Comparison of ENCODE assay signal across 12 cellular contexts in genomic region chr14:75281691-75282000, GRCh38. TPM values are rescaled to one million over a fixed set of nuclear protein-coding genes. Genes with fewer than 3 reads are reported as not detected.
A peak's percentile ranks its signal among the peaks of the same experiment; 100 is the strongest.
DNase-seq lines count a peak whose midpoint lies in the region; ATAC-seq and TF ChIP-seq lines count a peak whose summit lies in the region.
"Had no signal": no experiment of that assay in that cellular context is flagged by ENCODE, and none has a peak within 500 bp of the region (broad histone marks: within the 10 kb centered on the region; RNA-seq: fewer than 3 reads in every experiment).

No MANE protein-coding gene starts in this region.

- no peak for TF ChIP-seq CTCF in Caco-2 (IDR thresholded peaks at IDR 0.05; ENCODE audit: insufficient read depth in 1 of 2, low read depth in 1 of 2, low read length in 1 of 2, severe bottlenecking in 1 of 2, unreplicated experiment in 1 of 2)
- no peak for TF ChIP-seq CTCF in psoas muscle (IDR thresholded peaks at IDR 0.05)
- TF ChIP-seq CTCF in GM20000 (IDR thresholded peaks at IDR 0.05; ENCODE audit: extremely low read depth, missing control alignments) = no peak

- no peaks in the 10 kb centered on the region for H3K27me3 Mint-ChIP-seq in Caco-2 (ENCODE audit: insufficient read depth, unreplicated experiment)
- H3K27me3 Mint-ChIP-seq in activated T-helper 2 cell treated with anti-CD3 and anti-CD28 coated beads, Interferon-gamma antibody, Interleukin-2, Interleukin-4, amounts not matched to agents 10 μg/mL and 5 μg/mL and 100 μg/mL, durations not matched to agents 14 hours and 24 hours and 36 hours (ENCODE audit: low read depth) = peaks cover 41% of the 10 kb centered on the region

- intact Hi-C loops in Caco-2 (cut with micrococcal nuclease; ENCODE audit: unreplicated experiment) (no loop called here), psoas muscle (cut with DNase I) (no loop called here), sciatic nerve (cut with DNase I) (no loop called here)
- intact Hi-C loops in activated T-helper 2 cell treated with anti-CD3 and anti-CD28 coated beads, Interferon-gamma antibody, Interleukin-2, Interleukin-4, amounts not matched to agents 10 μg/mL and 5 μg/mL and 100 μg/mL, durations not matched to agents 14 hours and 24 hours and 36 hours (cut with micrococcal nuclease) = no loop called here

- H3K9me3 Mint-ChIP-seq in Caco-2 (ENCODE audit: unreplicated experiment) = no peaks in the 10 kb centered on the region
- no peaks in the 10 kb centered on the region for H3K9me3 Mint-ChIP-seq in activated T-helper 2 cell treated with anti-CD3 and anti-CD28 coated beads, Interferon-gamma antibody, Interleukin-2, Interleukin-4, amounts not matched to agents 10 μg/mL and 5 μg/mL and 100 μg/mL, durations not matched to agents 14 hours and 24 hours and 36 hours

- peaks cover 21% of the 10 kb centered on the region for H3K4me1 Mint-ChIP-seq in Caco-2 (ENCODE audit: low read depth, unreplicated experiment)
- peaks cover 24% of the 10 kb centered on the region for H3K4me1 Mint-ChIP-seq in activated T-helper 2 cell treated with anti-CD3 and anti-CD28 coated beads, Interferon-gamma antibody, Interleukin-2, Interleukin-4, amounts not matched to agents 10 μg/mL and 5 μg/mL and 100 μg/mL, durations not matched to agents 14 hours and 24 hours and 36 hours (ENCODE audit: low read depth)

- H3K4me3 ChIP-seq in Caco-2 (ENCODE audit: low read depth, low read length) (peak overlapping the region; percentile 24; the same call in 1 of the 2 replicates), iPS-20b (ENCODE audit: low read length) (peak overlapping the region; percentile 81; the same call in 1 of the 2 replicates), psoas muscle (peak overlapping the region; percentile 83)
- H3K4me3 ChIP-seq: prostate gland had no signal

- no TSS peak for BruUV-seq in Caco-2 (replicated peaks; lab: Mats Ljungman, UMichigan)

- CTCF ChIA-PET in Caco-2 (lab: Charles Lee) = no interaction called here

- peaks cover 72% of the 10 kb centered on the region for H3K36me3 Mint-ChIP-seq in Caco-2 (ENCODE audit: insufficient read depth, unreplicated experiment)
- H3K36me3 Mint-ChIP-seq in activated T-helper 2 cell treated with anti-CD3 and anti-CD28 coated beads, Interferon-gamma antibody, Interleukin-2, Interleukin-4, amounts not matched to agents 10 μg/mL and 5 μg/mL and 100 μg/mL, durations not matched to agents 14 hours and 24 hours and 36 hours (ENCODE audit: low read depth) = peaks cover 41% of the 10 kb centered on the region

- H3K27ac Mint-ChIP-seq in Caco-2 (ENCODE audit: unreplicated experiment) = peak overlapping the region; percentile 99
- H3K27ac Mint-ChIP-seq in activated T-helper 2 cell treated with anti-CD3 and anti-CD28 coated beads, Interferon-gamma antibody, Interleukin-2, Interleukin-4, amounts not matched to agents 10 μg/mL and 5 μg/mL and 100 μg/mL, durations not matched to agents 14 hours and 24 hours and 36 hours = no peak overlapping the region

- 93 to 95% (median 93%) methylated on average over 1 of the region's 1 CpG for whole genome bisulfite sequencing in psoas muscle, 3 donors

- H3K4me1 ChIP-seq in Caco-2 (peaks cover 35% of the 10 kb centered on the region), iPS-20b (ENCODE audit: insufficient read depth, low read length) (peaks cover 13% of the 10 kb centered on the region), psoas muscle (peaks cover 35% of the 10 kb centered on the region)

- H3K36me3 ChIP-seq in Caco-2 (ENCODE audit: control insufficient read depth, insufficient read depth, low read length) = peaks cover 12% of the 10 kb centered on the region
- peaks cover 23% of the 10 kb centered on the region for H3K36me3 ChIP-seq in iPS-20b (ENCODE audit: insufficient read depth, low read depth, low read length)
- H3K36me3 ChIP-seq in psoas muscle (ENCODE audit: insufficient read depth in 1 of 2, low read depth in 1 of 2) = peaks cover 3 to 25% of the 10 kb centered on the region in 2 donors
- H3K36me3 ChIP-seq: prostate gland had no signal

- no peaks in the 10 kb centered on the region for H3K27me3 ChIP-seq in Caco-2 (replicated peaks; ENCODE audit: control insufficient read depth, insufficient read depth, low read length)
- peaks cover 40% of the 10 kb centered on the region for H3K27me3 ChIP-seq in iPS-20b (ENCODE audit: insufficient read depth, low read length)
- no peaks in the 10 kb centered on the region for H3K27me3 ChIP-seq in psoas muscle (ENCODE audit: insufficient read depth in 3 of 3, low read length in 2 of 3)

- POLR2A ChIA-PET in Caco-2 (lab: Charles Lee) = interaction anchor here (0.6 to 5.4 kb wide), 2 partner anchors 13 to 100 kb away, joined by 3 to 99 read pairs; no protein-coding TSS in a partner anchor

- DNase-seq in Caco-2 = no peak
- no peak for DNase-seq in activated T-helper 2 cell treated with anti-CD3 and anti-CD28 coated beads, Interferon-gamma antibody, Interleukin-2, Interleukin-4, amounts not matched to agents 10 μg/mL and 5 μg/mL and 100 μg/mL, durations not matched to agents 14 hours and 24 hours and 36 hours (ENCODE audit: low spot score)
- DNase-seq in psoas muscle = no peak
- DNase-seq in sciatic nerve (ENCODE audit: low spot score) = no peak
- DNase-seq in D341Med (ENCODE audit: low spot score) = no peak
- no peak for DNase-seq in GM20000 (ENCODE audit: low spot score)
- DNase-seq: activated CD4-positive, alpha-beta T cell treated with anti-CD3 and anti-CD28 coated beads, Interleukin-2, amount 50 U/mL, for 4 hours; DMS 273 treated with DMSO at 0.1 percent for 48 hours had no signal

- peak overlapping the region; percentile 89 for H3K4me3 Mint-ChIP-seq in Caco-2 (ENCODE audit: unreplicated experiment)
- H3K4me3 Mint-ChIP-seq in activated T-helper 2 cell treated with anti-CD3 and anti-CD28 coated beads, Interferon-gamma antibody, Interleukin-2, Interleukin-4, amounts not matched to agents 10 μg/mL and 5 μg/mL and 100 μg/mL, durations not matched to agents 14 hours and 24 hours and 36 hours (ENCODE audit: low read depth) = peak overlapping the region; percentile 67

- H3K27ac ChIP-seq in iPS-20b (ENCODE audit: low read length) (no peak overlapping the region), psoas muscle (peak overlapping the region; percentile 98)
- H3K27ac ChIP-seq: KMS-11, prostate gland had no signal

- no peak overlapping the region for H3K9ac ChIP-seq in iPS-20b (ENCODE audit: low read depth, low read length)
- H3K9ac ChIP-seq: KMS-11 had no signal

- H3K9me3 ChIP-seq in Caco-2 (no peaks in the 10 kb centered on the region), iPS-20b (ENCODE audit: insufficient read depth, low read depth, low read length) (no peaks in the 10 kb centered on the region), psoas muscle (no peaks in the 10 kb centered on the region)
- H3K9me3 ChIP-seq: prostate gland had no signal

- ATAC-seq in psoas muscle (no peak), sciatic nerve (no peak), HG03045 (IDR thresholded peaks at IDR 0.05; ENCODE audit: unreplicated experiment) (no peak)

RNA-seq across cellular contexts. Expression of gene FOS, which starts 3.0 kb away (rescaled TPM):
- total RNA-seq in Caco-2 (2022) (72.7 and 73.7 TPM in 2 replicates), psoas muscle (100 to 1,000 TPM in 2 of 4 donors, 10 to 100 TPM in 2; 20.7 to 279 (median 95.1) TPM), sciatic nerve (209 TPM)
- 24.7 and 27.8 TPM in 2 replicates for total RNA-seq in activated T-helper 2 cell treated with anti-CD3 and anti-CD28 coated beads, Interferon-gamma antibody, Interleukin-2, Interleukin-4, amounts not matched to agents 10 μg/mL and 5 μg/mL and 100 μg/mL, durations not matched to agents 14 hours and 24 hours and 36 hours
- 10 to 100 TPM; 15.5 to 51.0 (median 33.8) TPM for polyA plus RNA-seq in psoas muscle

Comparison
In these comparisons a context has a peak if more than half of its experiments do, and no peak if none do; other contexts are left out.
1. H3K4me3 ChIP-seq: peak in every context shown above with its lines; median percentile 83 in psoas muscle; 81 in iPS-20b; 24 in Caco-2.